ENCODE assay signal across 9 cellular contexts in genomic region chr10:50325449-50326188, GRCh38.
DNase-seq lines count a peak whose midpoint lies in the region; ATAC-seq and TF ChIP-seq lines count a peak whose summit lies in the region.
"Had no signal": no experiment of that assay in that cellular context is flagged by ENCODE, and none has a peak within 500 bp of the region (broad histone marks: within the 10 kb centered on the region; RNA-seq: fewer than 3 reads in every experiment).

No MANE protein-coding gene starts in this region.

- intact Hi-C loops in mucosa of descending colon (cut with DNase I, micrococcal nuclease): no loop called here
- intact Hi-C loops in spleen (cut with DNase I; ENCODE audit: low total_unique reads): no loop called here

- no peaks in the 10 kb centered on the region for H3K79me2 ChIP-seq in MM.1S (ENCODE audit: low read length)
- H3K79me2 ChIP-seq in Karpas-422 (ENCODE audit: low read length): no peaks in the 10 kb centered on the region

- H3K36me3 ChIP-seq in MM.1S (replicated peaks; ENCODE audit: insufficient read depth, low read length) (no peaks in the 10 kb centered on the region), mucosa of descending colon (ENCODE audit: low read depth) (no peaks in the 10 kb centered on the region), Karpas-422 (ENCODE audit: insufficient read depth, low read length) (no peaks in the 10 kb centered on the region), spleen (peaks cover 0 to 8% (median 0%) of the 10 kb centered on the region in 6 donors)
- H3K36me3 ChIP-seq: neutrophil had no signal

- ATAC-seq in GM21786 (IDR thresholded peaks at IDR 0.05; ENCODE audit: unreplicated experiment) (peak; percentile 87), mucosa of descending colon (peak; percentile 68)

- H3K9me3 ChIP-seq in MM.1S (replicated peaks; ENCODE audit: insufficient read depth, low read length) (no peaks in the 10 kb centered on the region), mucosa of descending colon (no peaks in the 10 kb centered on the region), Karpas-422 (ENCODE audit: low read length) (no peaks in the 10 kb centered on the region), spleen (no peaks in the 10 kb centered on the region)
- H3K9me3 ChIP-seq: neutrophil had no signal

- no peaks in the 10 kb centered on the region for H3F3A ChIP-seq in MM.1S (ENCODE audit: insufficient read depth, low read length)

- H3K9ac ChIP-seq in MM.1S (ENCODE audit: low read length) (no peak overlapping the region), Karpas-422 (ENCODE audit: low read length) (no peak overlapping the region)

- H3K4me1 ChIP-seq in MM.1S (ENCODE audit: low read length) (peaks cover 46% of the 10 kb centered on the region), mucosa of descending colon (ENCODE audit: low read depth) (peaks cover 11% of the 10 kb centered on the region), Karpas-422 (ENCODE audit: low read length) (no peaks in the 10 kb centered on the region), spleen (peaks cover 3 to 64% (median 23%) of the 10 kb centered on the region in 6 donors)

- DNase-seq in GM04504 (ENCODE audit: low read depth) (peak; percentile 82), MM.1S (peak; percentile 75), cardiac fibroblast (ENCODE audit: low read depth in 2 of 2) (peak; percentile 95 to 97), mucosa of descending colon (peak in 1 of 3 donors; percentile 24), Karpas-422 (no peak), globus pallidus (ENCODE audit: low spot score) (no peak), spleen (no peak)

- H4K20me1 ChIP-seq in MM.1S (ENCODE audit: insufficient read depth, low read length) (no peaks in the 10 kb centered on the region), Karpas-422 (ENCODE audit: insufficient read depth, low read depth, low read length) (no peaks in the 10 kb centered on the region)

- H3K27me3 ChIP-seq in MM.1S (replicated peaks; ENCODE audit: insufficient read depth, low read length): no peaks in the 10 kb centered on the region
- H3K27me3 ChIP-seq in Karpas-422 (ENCODE audit: low read length): no peaks in the 10 kb centered on the region
- no peaks in the 10 kb centered on the region for H3K27me3 ChIP-seq in spleen (replicated peaks in 1 of 7)
- H3K27me3 ChIP-seq: neutrophil had no signal

- no peaks in the 10 kb centered on the region for H3K9me2 ChIP-seq in MM.1S (replicated peaks; ENCODE audit: insufficient read depth, low read length)
- H3K9me2 ChIP-seq in Karpas-422 (replicated peaks; ENCODE audit: insufficient read depth, low read length): no peaks in the 10 kb centered on the region

- TF ChIP-seq CTCF in MM.1S (IDR thresholded peaks at IDR 0.05; ENCODE audit: low read length): no peak
- TF ChIP-seq CTCF in cardiac fibroblast (IDR thresholded peaks at IDR 0.05; ENCODE audit: low read depth, low read length): no peak
- no peak for TF ChIP-seq CTCF in mucosa of descending colon (IDR thresholded peaks at IDR 0.05)
- TF ChIP-seq CTCF in spleen (IDR thresholded peaks at IDR 0.05 in 8 of 11, conservative IDR thresholded peaks at IDR 0.05 in 3 of 11): no peak

- H3K4me2 ChIP-seq in MM.1S (ENCODE audit: low read depth, low read length): peak overlapping the region; percentile 50
- no peak overlapping the region for H3K4me2 ChIP-seq in Karpas-422 (ENCODE audit: low read depth, low read length, poor library complexity, severe bottlenecking)

- no peak for TF ChIP-seq POLR2A in spleen (IDR thresholded peaks at IDR 0.05)

- H2AFZ ChIP-seq in MM.1S (ENCODE audit: low read length): no peak overlapping the region
- H2AFZ ChIP-seq in Karpas-422 (ENCODE audit: low read length): no peak overlapping the region

- WGBS in spleen, 5 donors: 52 to 66% (median 57%) methylated on average over 6 of the region's 6 CpGs

- H3K27ac ChIP-seq in MM.1S (ENCODE audit: low read length) (peak overlapping the region; percentile 48; the same call in 1 of the 2 replicates), Karpas-422 (ENCODE audit: low read length) (no peak overlapping the region), spleen (no peak overlapping the region)
- H3K27ac ChIP-seq: neutrophil had no signal

- H3K4me3 ChIP-seq in MM.1S (ENCODE audit: low read length): no peak overlapping the region
- H3K4me3 ChIP-seq in cardiac fibroblast (replicated peaks in 1 of 2; ENCODE audit: low read depth in 2 of 2, low read length in 2 of 2): no peak overlapping the region
- H3K4me3 ChIP-seq in mucosa of descending colon: no peak overlapping the region
- no peak overlapping the region for H3K4me3 ChIP-seq in Karpas-422 (ENCODE audit: low read length)
- H3K4me3 ChIP-seq in spleen: no peak overlapping the region

Comparison
In these comparisons a context has a peak if more than half of its experiments do, and no peak if none do; other contexts are left out.
1. DNase-seq: peak in GM04504 (single experiment), MM.1S (single experiment) and cardiac fibroblast (2 of 2); none in Karpas-422 (single experiment), globus pallidus (single experiment) and spleen (single experiment).